Comparison of ENCODE assay signal across 22 cellular contexts in genomic region chr5:94361832-94362754, GRCh38.
DNase-seq lines count a peak whose midpoint lies in the region; ATAC-seq, FAIRE-seq and TF ChIP-seq lines count a peak whose summit lies in the region.
"Had no signal": no experiment of that assay in that cellular context is flagged by ENCODE, and none has a peak within 500 bp of the region (broad histone marks: within the 10 kb centered on the region; RNA-seq: fewer than 3 reads in every experiment).

No MANE protein-coding gene starts in this region.

- DNase-seq in A549 (ENCODE audit: low read depth in 1 of 2, low spot score in 1 of 2) (no peak), HPDE6-E6E7 (ENCODE audit: extremely low spot score) (peak; percentile 32), breast epithelium (ENCODE audit: low spot score in 2 of 2) (no peak), OCI-M1 (lab: John Stamatoyannopoulos, UW) (no peak), NCI-H2196 (lab: John Stamatoyannopoulos, UW; ENCODE audit: unreplicated experiment) (no peak)
- DNase-seq in activated CD8-positive, alpha-beta T cell treated with anti-CD3 and anti-CD28 coated beads, Interleukin-2, amount 10 ng/mL, durations not matched to agents 7 days and 5 days, result no peak
- DNase-seq: ACHN; activated CD4-positive, alpha-beta T cell treated with anti-CD3 and anti-CD28 coated beads, Interleukin-2, amount 50 U/mL, for 48 hours; activated T-cell treated with anti-CD3 and anti-CD28 coated beads for 4 hours; erythroblast; gastrocnemius medialis; IMR-90; MG63; NCI-H1436 treated with DMSO at 0.1 percent for 48 hours; stimulated activated naive CD4-positive, alpha-beta T cell treated with Interleukin-2 at 50 U/mL for 16 hours had no signal

- no peaks in the 10 kb centered on the region for H3K4me1 Mint-ChIP-seq in activated CD8-positive, alpha-beta T cell treated with anti-CD3 and anti-CD28 coated beads, Interleukin-2, amount 10 ng/mL, durations not matched to agents 7 days and 5 days (ENCODE audit: low read depth)

- TF ChIP-seq RAD21 in A549 (conservative IDR thresholded peaks at IDR 0.05 in 1 of 2, IDR thresholded peaks at IDR 0.05 in 1 of 2), result no peak

- no peaks in the 10 kb centered on the region for H3K27me3 ChIP-seq in breast epithelium
- H3K27me3 ChIP-seq: BLaER1 treated with 17β-estradiol and CSF1 and Interleukin-3, amounts not matched to agents 10 nM and 100 nM; gastrocnemius medialis; MG63 had no signal

- H3K4me3 ChIP-seq in A549 (no peak overlapping the region), breast epithelium (no peak overlapping the region), iPS-11a (ENCODE audit: low read depth, low read length) (peak overlapping the region; percentile 55)
- H3K4me3 ChIP-seq: BLaER1 treated with 17β-estradiol and CSF1 and Interleukin-3, amounts not matched to agents 10 nM and 100 nM; gastrocnemius medialis; lung; MG63; skin epidermis had no signal

- POLR2A ChIA-PET in A549 (lab: Yijun Ruan, JAX), result no interaction called here
- POLR2A ChIA-PET in activated CD8-positive, alpha-beta T cell treated with anti-CD3 and anti-CD28 coated beads, Interleukin-2, amount 10 ng/mL, durations not matched to agents 7 days and 5 days (lab: Charles Lee), result no interaction called here

- no peak for TF ChIP-seq EP300 in A549 (IDR thresholded peaks at IDR 0.05)

- intact Hi-C loops in breast epithelium (cut with DNase I; ENCODE audit: low total_unique reads), result no loop called here

- no peaks in the 10 kb centered on the region for H3K36me3 Mint-ChIP-seq in activated CD8-positive, alpha-beta T cell treated with anti-CD3 and anti-CD28 coated beads, Interleukin-2, amount 10 ng/mL, durations not matched to agents 7 days and 5 days (ENCODE audit: low read depth)

- TF ChIP-seq CTCF in A549 (IDR thresholded peaks at IDR 0.05) (no peak), breast epithelium (IDR thresholded peaks at IDR 0.05) (no peak)

- no peak overlapping the region for H3K27ac Mint-ChIP-seq in activated CD8-positive, alpha-beta T cell treated with anti-CD3 and anti-CD28 coated beads, Interleukin-2, amount 10 ng/mL, durations not matched to agents 7 days and 5 days

- no peaks in the 10 kb centered on the region for H3K36me3 ChIP-seq in breast epithelium
- H3K36me3 ChIP-seq: BLaER1 treated with 17β-estradiol and CSF1 and Interleukin-3, amounts not matched to agents 10 nM and 100 nM; gastrocnemius medialis; MG63 had no signal

- H3K4me2 ChIP-seq in A549, result 0 out of 3 replicates have a peak overlapping the region, but pooled peaks have one; percentile 13
- H3K4me2 ChIP-seq: BLaER1 treated with 17β-estradiol and CSF1 and Interleukin-3, amounts not matched to agents 10 nM and 100 nM had no signal

- no peak overlapping the region for H3K4me3 Mint-ChIP-seq in activated CD8-positive, alpha-beta T cell treated with anti-CD3 and anti-CD28 coated beads, Interleukin-2, amount 10 ng/mL, durations not matched to agents 7 days and 5 days

- H3K4me1 ChIP-seq in A549, result no peaks in the 10 kb centered on the region
- H3K4me1 ChIP-seq in breast epithelium, result peaks cover 0 to 6% of the 10 kb centered on the region in 2 donors
- H3K4me1 ChIP-seq: gastrocnemius medialis had no signal

- ATAC-seq in A549 (peak; percentile 24 to 69; a peak in 3 of 6 replicates), HG03196 (IDR thresholded peaks at IDR 0.05; ENCODE audit: unreplicated experiment) (no peak)
- ATAC-seq in activated CD8-positive, alpha-beta T cell treated with anti-CD3 and anti-CD28 coated beads, Interleukin-2, amount 10 ng/mL, durations not matched to agents 7 days and 5 days, result no peak

- H3K9me3 Mint-ChIP-seq in activated CD8-positive, alpha-beta T cell treated with anti-CD3 and anti-CD28 coated beads, Interleukin-2, amount 10 ng/mL, durations not matched to agents 7 days and 5 days (ENCODE audit: insufficient read depth), result no peaks in the 10 kb centered on the region

- no peak for FAIRE-seq in A549 (lab: Jason Lieb, UNC)
- FAIRE-seq: G401.6, GM19239 had no signal

- WGBS in A549 (ENCODE audit: missing lambda C conversion rate), result 37% methylated on average over 5 of the region's 5 CpGs

- no peak overlapping the region for H3K27ac ChIP-seq in A549
- H3K27ac ChIP-seq in breast epithelium, result peak overlapping the region; percentile 59 to 76
- H3K27ac ChIP-seq: BLaER1 treated with 17β-estradiol and CSF1 and Interleukin-3, amounts not matched to agents 10 nM and 100 nM; gastrocnemius medialis; skin epidermis had no signal

- no peaks in the 10 kb centered on the region for H3K27me3 Mint-ChIP-seq in activated CD8-positive, alpha-beta T cell treated with anti-CD3 and anti-CD28 coated beads, Interleukin-2, amount 10 ng/mL, durations not matched to agents 7 days and 5 days (ENCODE audit: low read depth)

- no peaks in the 10 kb centered on the region for H3K9me3 ChIP-seq in A549
- H3K9me3 ChIP-seq in breast epithelium, result no peaks in the 10 kb centered on the region
- H3K9me3 ChIP-seq: BLaER1 treated with 17β-estradiol and CSF1 and Interleukin-3, amounts not matched to agents 10 nM and 100 nM; gastrocnemius medialis had no signal

- CTCF ChIA-PET in A549 (lab: Yijun Ruan, JAX), result no interaction called here
- CTCF ChIA-PET in activated CD8-positive, alpha-beta T cell treated with anti-CD3 and anti-CD28 coated beads, Interleukin-2, amount 10 ng/mL, durations not matched to agents 7 days and 5 days (lab: Charles Lee), result no interaction called here

- TF ChIP-seq POLR2A in A549 (IDR thresholded peaks at IDR 0.05; ENCODE audit: low read length) (no peak), breast epithelium (IDR thresholded peaks at IDR 0.05) (no peak)

TF ChIP-seq in A549, 52 proteins besides CTCF, POLR2A, EP300 and RAD21:
- TF ChIP-seq CEBPB (IDR thresholded peaks at IDR 0.05) (no peak), ATOH8 (CRISPR knock-in tag; IDR thresholded peaks at IDR 0.05; ENCODE audit: low read depth) (no peak), RFX5 (IDR thresholded peaks at IDR 0.05) (no peak), HOXA7 (CRISPR knock-in tag; IDR thresholded peaks at IDR 0.05) (no peak), POLR2AphosphoS2 (conservative IDR thresholded peaks at IDR 0.05; ENCODE audit: low read length) (no peak), TP53 (CRISPR knock-in tag; IDR thresholded peaks at IDR 0.05) (no peak), KDM5A (IDR thresholded peaks at IDR 0.05) (no peak), PHF8 (IDR thresholded peaks at IDR 0.05; ENCODE audit: borderline replicate concordance, low read depth) (no peak), REST (IDR thresholded peaks at IDR 0.05) (no peak), MAX (IDR thresholded peaks at IDR 0.05) (no peak), MAFK (IDR thresholded peaks at IDR 0.05; ENCODE audit: partially characterized antibody) (no peak), HDAC2 (IDR thresholded peaks at IDR 0.05) (no peak), HOXB13 (CRISPR knock-in tag; IDR thresholded peaks at IDR 0.05; ENCODE audit: low read depth) (no peak), ZNF302 (CRISPR knock-in tag; IDR thresholded peaks at IDR 0.05) (no peak), NFE2L2 (conservative IDR thresholded peaks at IDR 0.05; ENCODE audit: low read length) (no peak), NR3C1 (IDR thresholded peaks at IDR 0.05) (no peak), CHD2 (IDR thresholded peaks at IDR 0.05; ENCODE audit: low read length, partially characterized antibody) (no peak), ZFP36 (IDR thresholded peaks at IDR 0.05; ENCODE audit: borderline replicate concordance, partially characterized antibody) (no peak), NPAS2 (CRISPR knock-in tag; IDR thresholded peaks at IDR 0.05; ENCODE audit: borderline replicate concordance) (no peak), MYC (IDR thresholded peaks at IDR 0.05; ENCODE audit: borderline replicate concordance, low read length) (no peak)
TF ChIP-seq in A549: peak in this region for 0.

Comparison
In these comparisons a context has a peak if more than half of its experiments do, and no peak if none do; other contexts are left out.
1. ATAC-seq: peak in A549 (2 of 2); none in HG03196 (single experiment) and activated CD8-positive, alpha-beta T cell treated with anti-CD3 and anti-CD28 coated beads, Interleukin-2, amount 10 ng/mL, durations not matched to agents 7 days and 5 days (single experiment).
2. H3K27ac ChIP-seq: peak in breast epithelium (2 of 2); none in A549 (0 of 2).